In genomic region chr20:63740070-63740500, GRCh38 we compare ENCODE assay signal across 8 cellular contexts. TPM values are rescaled to one million over a fixed set of nuclear protein-coding genes. Genes with fewer than 3 reads are reported as not detected.
A peak's percentile ranks its signal among the peaks of the same experiment; 100 is the strongest.
DNase-seq lines count a peak whose midpoint lies in the region; ATAC-seq and TF ChIP-seq lines count a peak whose summit lies in the region.

No MANE protein-coding gene starts in this region.

- H3K9me3 Mint-ChIP-seq in stimulated activated naive CD8-positive, alpha-beta T cell treated with anti-CD3 and anti-CD28 coated beads, Interleukin-15, amount 100 ng/mL, for 72 hours, result no peaks in the 10 kb centered on the region

- no peak overlapping the region for H3K27ac Mint-ChIP-seq in stimulated activated naive CD8-positive, alpha-beta T cell treated with anti-CD3 and anti-CD28 coated beads, Interleukin-15, amount 100 ng/mL, for 72 hours

- H3K27me3 Mint-ChIP-seq in stimulated activated naive CD8-positive, alpha-beta T cell treated with anti-CD3 and anti-CD28 coated beads, Interleukin-15, amount 100 ng/mL, for 72 hours, result no peaks in the 10 kb centered on the region

- intact Hi-C loops in left colon (cut with DNase I, micrococcal nuclease), result no loop called here

- DNase-seq in GM03348 (ENCODE audit: low spot score), result peak; percentile 92
- peak; percentile 39 to 69 (median 52) for DNase-seq in T-helper 1 cell
- peak; percentile 74 for DNase-seq in coronary artery (ENCODE audit: low spot score)
- DNase-seq in left colon, result peak in 1 of 2 donors; percentile 61
- DNase-seq in stimulated activated naive CD8-positive, alpha-beta T cell treated with anti-CD3 and anti-CD28 coated beads, Interleukin-15, amount 100 ng/mL, for 72 hours, result peak; percentile 27 to 48
- no peak for DNase-seq in SK-N-DZ (ENCODE audit: low spot score)

- peak overlapping the region; percentile 39 to 59 for H3K4me3 Mint-ChIP-seq in stimulated activated naive CD8-positive, alpha-beta T cell treated with anti-CD3 and anti-CD28 coated beads, Interleukin-15, amount 100 ng/mL, for 72 hours

- peaks cover 30% of the 10 kb centered on the region for H3K4me1 Mint-ChIP-seq in stimulated activated naive CD8-positive, alpha-beta T cell treated with anti-CD3 and anti-CD28 coated beads, Interleukin-15, amount 100 ng/mL, for 72 hours

- H3K4me3 ChIP-seq in coronary artery, result peak overlapping the region; percentile 78

- TF ChIP-seq CTCF in coronary artery (IDR thresholded peaks at IDR 0.05), result no peak

- ATAC-seq in HG02885 (IDR thresholded peaks at IDR 0.05; ENCODE audit: poor library complexity, unreplicated experiment) (peak; percentile 27), left colon (peak; percentile 10), GM18858 (IDR thresholded peaks at IDR 0.05; ENCODE audit: unreplicated experiment) (no peak)
- peak; percentile 5 for ATAC-seq in stimulated activated naive CD8-positive, alpha-beta T cell treated with anti-CD3 and anti-CD28 coated beads, Interleukin-15, amount 100 ng/mL, for 72 hours

- H3K27ac ChIP-seq in coronary artery, result peak overlapping the region; percentile 82 to 93

RNA-seq across cellular contexts. Expression of gene SLC2A4RG, which starts 0.5 kb away (rescaled TPM):
- total RNA-seq in left colon, result 10 to 100 TPM; 41.2 to 48.0 TPM
- 50.4 and 67.1 TPM in 2 replicates for polyA plus RNA-seq in SK-N-DZ (2014; cell fraction: cytosol; rRNA removed)
- polyA plus RNA-seq in SK-N-DZ (2014; cell fraction: nucleus; rRNA removed), result 316 and 353 TPM in 2 replicates

RNA-seq across cellular contexts. Expression of gene LIME1, which starts 3.6 kb away (rescaled TPM):
- 10 to 100 TPM; 11.1 to 13.4 TPM for total RNA-seq in left colon
- 22.8 and 33.6 TPM in 2 replicates for polyA plus RNA-seq in SK-N-DZ (2014; cell fraction: cytosol; rRNA removed)
- 394 and 517 TPM in 2 replicates for polyA plus RNA-seq in SK-N-DZ (2014; cell fraction: nucleus; rRNA removed)

RNA-seq across cellular contexts. Expression of gene ZGPAT, which starts 32.2 kb away (rescaled TPM):
- 10 to 100 TPM; 31.4 to 32.4 TPM for total RNA-seq in left colon
- polyA plus RNA-seq in SK-N-DZ (2014; cell fraction: cytosol; rRNA removed), result 22.1 and 62.6 TPM in 2 replicates
- polyA plus RNA-seq in SK-N-DZ (2014; cell fraction: nucleus; rRNA removed), result 151 and 241 TPM in 2 replicates

RNA-seq across cellular contexts. Expression of gene ARFRP1, which starts 32.3 kb away (rescaled TPM):
- 10 to 100 TPM; 52.2 to 69.5 TPM for total RNA-seq in left colon
- 72.1 and 74.1 TPM in 2 replicates for polyA plus RNA-seq in SK-N-DZ (2014; cell fraction: cytosol; rRNA removed)
- 137 and 172 TPM in 2 replicates for polyA plus RNA-seq in SK-N-DZ (2014; cell fraction: nucleus; rRNA removed)

RNA-seq across cellular contexts. Expression of gene TNFRSF6B, which starts 43.6 kb away (rescaled TPM):
- total RNA-seq in left colon, result 1 to 10 TPM in 1 of 2 donors, not detected in 1; 8.9 TPM
- polyA plus RNA-seq in SK-N-DZ (2014; cell fraction: cytosol; rRNA removed), result 0.69 and 1.8 TPM in 2 replicates
- 2.0 and 15.0 TPM in 2 replicates for polyA plus RNA-seq in SK-N-DZ (2014; cell fraction: nucleus; rRNA removed)
